ENCODE assay signal across 28 cellular contexts in genomic region chr3:134931045-134931775, GRCh38.
DNase-seq lines count a peak whose midpoint lies in the region; ATAC-seq and TF ChIP-seq lines count a peak whose summit lies in the region.
"Had no signal": no experiment of that assay in that cellular context is flagged by ENCODE, and none has a peak within 500 bp of the region (broad histone marks: within the 10 kb centered on the region; RNA-seq: fewer than 3 reads in every experiment).

No MANE protein-coding gene starts in this region.

- no peaks in the 10 kb centered on the region for H3K36me3 Mint-ChIP-seq in WTC11
- no peaks in the 10 kb centered on the region for H3K36me3 Mint-ChIP-seq in T-cell
- H3K36me3 Mint-ChIP-seq: immature natural killer cell had no signal

- no peaks in the 10 kb centered on the region for H3K9me3 ChIP-seq in neutrophil
- H3K9me3 ChIP-seq: ascending aorta, gastrocnemius medialis, HAP-1, right lobe of liver, SK-N-SH had no signal

- H3K36me3 ChIP-seq in neutrophil, result no peaks in the 10 kb centered on the region
- H3K36me3 ChIP-seq: ascending aorta, gastrocnemius medialis, HAP-1, right lobe of liver had no signal

- H3K4me1 Mint-ChIP-seq in WTC11, result peaks cover 26% of the 10 kb centered on the region
- peaks cover 0 to 9% (median 0%) of the 10 kb centered on the region in 3 donors for H3K4me1 Mint-ChIP-seq in T-cell

- H3K27me3 Mint-ChIP-seq in WTC11 (ENCODE audit: low read depth) (peaks cover 92% of the 10 kb centered on the region), T-cell (peaks cover 0 to 3% of the 10 kb centered on the region in 2 donors)

- H3K27me3 ChIP-seq in neutrophil, result no peaks in the 10 kb centered on the region
- H3K27me3 ChIP-seq: ascending aorta, gastrocnemius medialis, right lobe of liver had no signal

- H3K9me3 Mint-ChIP-seq in WTC11 (peaks cover 4% of the 10 kb centered on the region; the same call in 1 of the 2 replicates), T-cell (no peaks in the 10 kb centered on the region)
- H3K9me3 Mint-ChIP-seq: activated T-cell treated with anti-CD3 and anti-CD28 coated beads, Interleukin-2, amount 50 U/mL, for 72 hours; T-helper 1 cell treated with Interleukin-12 subunit alpha and Interleukin-12 subunit beta and Interleukin-4 antibody, amounts not matched to agents 30 μg/mL and 1 μg/mL, for 36 hours had no signal

- DNase-seq in NOMO-1 treated with DMSO at 0.1 percent for 48 hours (lab: John Stamatoyannopoulos, UW; ENCODE audit: unreplicated experiment) (peak; percentile 50), NOMO-1 treated with dmso at 0.1 percent for 144 hours (lab: John Stamatoyannopoulos, UW; ENCODE audit: unreplicated experiment) (no peak), WTC11 (ENCODE audit: low spot score) (no peak), germinal center (ENCODE audit: low spot score) (no peak), T-cell (no peak)
- no peak for DNase-seq in stimulated activated naive CD4-positive, alpha-beta T cell (lab: John Stamatoyannopoulos, UW)
- DNase-seq: activated CD4-positive, alpha-beta T cell treated with anti-CD3 and anti-CD28 coated beads, Interleukin-2, amount 50 U/mL, for 48 hours; activated T-cell treated with anti-CD3 and anti-CD28 coated beads, Interleukin-2, amount 50 U/mL, for 72 hours; DMS79; gastrocnemius medialis; GF-D8; hippocampal formation; immature natural killer cell; Kasumi-1; mammary epithelial cell; NCI-H1436 treated with DMSO at 0.1 percent for 48 hours; NCI-H2107; NCI-H748 treated with DMSO at 0.1 percent for 48 hours; right lobe of liver; SK-N-SH; stimulated activated CD4-positive, alpha-beta T cell treated with anti-CD3 and anti-CD28 coated beads, Interleukin-2, amount 100 ng/mL, for 48 hours; substantia nigra had no signal

- no peak overlapping the region for H3K4me3 ChIP-seq in neutrophil (ENCODE audit: low read depth in 1 of 2, low read length in 1 of 2)
- H3K4me3 ChIP-seq: ascending aorta, gastrocnemius medialis, HAP-1, right lobe of liver had no signal

- peak overlapping the region; percentile 81 for H3K27ac Mint-ChIP-seq in WTC11
- no peak overlapping the region for H3K27ac Mint-ChIP-seq in T-cell
- H3K27ac Mint-ChIP-seq: activated T-cell treated with anti-CD3 and anti-CD28 coated beads, Interleukin-2, amount 50 U/mL, for 72 hours; immature natural killer cell; T-helper 1 cell treated with Interleukin-12 subunit alpha and Interleukin-12 subunit beta and Interleukin-4 antibody, amounts not matched to agents 30 μg/mL and 1 μg/mL, for 36 hours had no signal

- TF ChIP-seq CTCF in WTC11 (IDR thresholded peaks at IDR 0.05), result no peak
- TF ChIP-seq CTCF in neutrophil (IDR thresholded peaks at IDR 0.05), result no peak

- peak; percentile 78 for ATAC-seq in WTC11
- ATAC-seq in GM19035 (IDR thresholded peaks at IDR 0.05; ENCODE audit: unreplicated experiment), result no peak
- no peak for ATAC-seq in T-cell (replicated peaks in 1 of 4)
- ATAC-seq: gastrocnemius medialis, right lobe of liver had no signal

- POLR2A ChIA-PET in WTC11 (lab: Charles Lee), result no interaction called here
- POLR2A ChIA-PET in T-cell (lab: Charles Lee), result no interaction called here

- no peak overlapping the region for H3K4me3 Mint-ChIP-seq in WTC11
- H3K4me3 Mint-ChIP-seq in T-cell, result no peak overlapping the region
- H3K4me3 Mint-ChIP-seq: activated T-cell treated with anti-CD3 and anti-CD28 coated beads, Interleukin-2, amount 50 U/mL, for 72 hours; immature natural killer cell; T-helper 1 cell treated with Interleukin-12 subunit alpha and Interleukin-12 subunit beta and Interleukin-4 antibody, amounts not matched to agents 30 μg/mL and 1 μg/mL, for 36 hours had no signal

- no peaks in the 10 kb centered on the region for H3K4me1 ChIP-seq in neutrophil (ENCODE audit: control insufficient read depth in 1 of 2, insufficient read depth in 1 of 2, low read depth in 1 of 2, low read length in 1 of 2)
- H3K4me1 ChIP-seq: ascending aorta, gastrocnemius medialis, HAP-1, right lobe of liver had no signal

- CTCF ChIA-PET in WTC11 (lab: Charles Lee), result no interaction called here
- CTCF ChIA-PET in T-cell (lab: Charles Lee), result no interaction called here

- peak overlapping the region; percentile 14 for H3K27ac ChIP-seq in neutrophil
- H3K27ac ChIP-seq: 22Rv1, ascending aorta, gastrocnemius medialis, right lobe of liver had no signal

TF ChIP-seq in WTC11, 78 proteins besides CTCF, POLR2A, EP300 and RAD21:
- TF ChIP-seq ZBTB21 (CRISPR knock-in tag; IDR thresholded peaks at IDR 0.05; ENCODE audit: borderline replicate concordance) (no peak), TP53 (CRISPR knock-in tag; IDR thresholded peaks at IDR 0.05) (no peak), USF2 (CRISPR knock-in tag; IDR thresholded peaks at IDR 0.05) (no peak), JAZF1 (CRISPR knock-in tag; IDR thresholded peaks at IDR 0.05) (no peak), ZNF532 (CRISPR knock-in tag; IDR thresholded peaks at IDR 0.05; ENCODE audit: borderline replicate concordance) (no peak), ZNF121 (CRISPR knock-in tag; IDR thresholded peaks at IDR 0.05) (no peak), ZMAT4 (CRISPR knock-in tag; IDR thresholded peaks at IDR 0.05) (no peak)
TF ChIP-seq in WTC11: peak in this region for 0.
